In the genomic region with DNA sequence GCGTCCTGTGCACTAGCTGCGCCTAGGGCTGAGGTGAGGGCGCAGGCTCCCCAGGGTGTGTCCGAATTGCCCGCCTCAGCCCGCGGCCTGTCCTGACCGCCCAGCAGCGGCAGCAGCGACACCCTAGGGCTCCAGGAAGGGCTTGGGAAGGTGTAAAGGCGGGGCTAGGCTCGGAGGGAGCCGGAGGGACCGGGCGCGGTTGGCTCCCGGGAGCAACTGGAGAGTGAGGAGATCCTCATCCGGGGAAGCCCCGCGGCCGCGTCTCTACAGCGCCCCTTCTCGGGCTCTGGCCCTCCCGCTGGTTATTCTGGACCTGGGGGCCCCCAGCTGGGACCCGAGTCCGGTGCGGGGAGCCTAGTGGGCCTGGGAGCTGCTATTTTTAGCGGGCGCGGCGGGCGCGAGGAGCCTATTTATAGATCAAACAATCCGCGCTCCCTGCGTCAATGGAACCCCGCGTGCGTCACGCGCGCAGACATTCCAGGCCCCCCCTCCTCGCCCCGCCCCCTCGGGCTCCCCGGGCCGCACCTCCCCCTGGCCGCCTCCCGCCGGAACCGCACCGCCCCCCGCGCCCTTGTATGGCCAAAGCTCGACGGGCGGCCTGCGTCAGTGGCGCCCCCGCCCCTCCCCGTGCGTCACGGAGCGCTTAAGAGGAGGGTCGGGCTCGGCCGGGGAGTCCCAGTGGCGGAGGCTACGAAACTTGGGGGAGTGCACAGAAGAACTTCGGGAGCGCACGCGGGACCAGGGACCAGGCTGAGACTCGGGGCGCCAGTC, we compare ENCODE assay signal across 8 cellular contexts.
A peak's percentile ranks its signal among the peaks of the same experiment; 100 is the strongest.
DNase-seq lines count a peak whose midpoint lies in the region; ATAC-seq and TF ChIP-seq lines count a peak whose summit lies in the region.

A gene (plus strand): TSS at position 672 of the 771 bp plus-strand sequence. CDS start 2,887 bp downstream, outside the sequence.

- CTCF ChIA-PET in AG04449 (lab: Yijun Ruan, JAX): interaction anchor here (0.8 to 45.6 kb wide), 9 partner anchors 13 to 70 kb away, joined by 3 to 1695 read pairs (median 5); a partner anchor contains a TSS

- ATAC-seq in GM18861 (IDR thresholded peaks at IDR 0.05; ENCODE audit: unreplicated experiment) (peak; percentile 60), HG03095 (IDR thresholded peaks at IDR 0.05; ENCODE audit: unreplicated experiment) (peak; percentile 73)

- peak within 1 kb of the TSS; percentile 66 for H3K4me3 ChIP-seq in AG04449 (ENCODE audit: low read depth, low read length)

- DNase-seq in AG04449 (ENCODE audit: low read depth, low spot score) (no peak), NCI-H2227 (lab: John Stamatoyannopoulos, UW; ENCODE audit: unreplicated experiment) (peak; percentile 87), cerebellar cortex (ENCODE audit: low spot score) (peak; percentile 71), kidney glomerular epithelial cell (lab: John Stamatoyannopoulos, UW) (peak; percentile 63)
- DNase-seq in activated CD4-positive, alpha-beta T cell treated with anti-CD3 and anti-CD28 coated beads for 1 hour: peak; percentile 100
- DNase-seq in stimulated activated CD4-positive, alpha-beta T cell treated with anti-CD3 and anti-CD28 coated beads, Interleukin-15, amount 100 ng/mL, for 48 hours (ENCODE audit: low read depth in 2 of 2): peak; percentile 94 to 98

- no peak for TF ChIP-seq CTCF in AG04449 (IDR thresholded peaks at IDR 0.05; ENCODE audit: insufficient read depth, low read length, missing control alignments)

- POLR2A ChIA-PET in AG04449 (lab: Yijun Ruan, JAX): interaction anchor here (1.3 to 2.4 kb wide), 5 partner anchors 9 to 19 kb away, joined by 3 to 11 read pairs (median 5); a partner anchor contains a TSS
